In the genomic region with DNA sequence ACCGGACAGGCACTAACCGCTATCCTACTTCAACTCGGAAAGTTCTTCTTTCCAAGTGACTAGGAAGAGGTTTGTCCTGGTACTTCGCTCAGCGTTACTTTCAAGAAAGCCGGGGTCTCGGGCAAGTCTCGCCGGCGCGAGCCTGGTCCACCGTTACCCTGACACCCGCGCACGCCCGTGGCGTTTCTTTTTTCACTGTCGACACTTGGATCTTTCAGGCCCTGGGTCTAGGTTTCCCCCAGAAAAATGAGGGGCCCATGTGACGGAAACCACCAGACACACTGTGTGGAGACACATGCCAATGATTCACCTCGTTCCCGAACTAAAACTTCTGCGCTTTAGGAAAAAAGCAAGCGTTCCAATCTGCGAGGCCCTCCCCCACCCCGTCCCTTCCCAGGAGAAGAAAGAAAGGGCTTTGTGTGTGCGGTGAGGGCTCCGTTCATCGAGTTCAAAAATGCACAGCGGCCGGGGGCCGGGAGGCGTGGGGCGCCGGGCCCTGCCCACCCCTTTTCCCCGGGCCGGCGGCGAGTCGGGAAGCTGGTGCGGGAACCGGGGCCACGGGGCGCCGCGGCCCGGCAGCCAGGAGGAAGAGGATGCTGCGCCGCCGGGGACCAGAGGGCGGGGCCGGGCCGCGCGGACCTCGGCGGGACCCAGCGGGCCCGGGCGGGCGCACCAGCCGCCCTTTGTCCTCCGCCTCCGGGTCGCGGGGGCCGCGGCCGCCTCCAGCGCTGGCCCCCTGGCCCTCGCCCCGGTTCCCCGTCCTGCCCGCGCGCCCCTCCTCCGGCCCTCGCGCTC, we compare ENCODE assay signal across 8 cellular contexts. TPM values are rescaled to one million over a fixed set of nuclear protein-coding genes. Genes with fewer than 3 reads are reported as not detected.
DNase-seq lines count a peak whose midpoint lies in the region; ATAC-seq lines count a peak whose summit lies in the region.

No MANE protein-coding gene starts in this region.

- peaks cover 5% of the 10 kb centered on the region for H3K36me3 Mint-ChIP-seq in activated CD4-positive, alpha-beta T cell treated with anti-CD3 and anti-CD28 coated beads, Interleukin-2, amount 10 ng/mL, durations not matched to agents 7 days and 5 days (ENCODE audit: low read depth)
- H3K36me3 Mint-ChIP-seq in activated naive CD8-positive, alpha-beta T cell treated with anti-CD3 and anti-CD28 coated beads for 36 hours: no peaks in the 10 kb centered on the region

- peaks cover 14% of the 10 kb centered on the region for H3K4me1 Mint-ChIP-seq in activated CD4-positive, alpha-beta T cell treated with anti-CD3 and anti-CD28 coated beads, Interleukin-2, amount 10 ng/mL, durations not matched to agents 7 days and 5 days
- H3K4me1 Mint-ChIP-seq in activated naive CD8-positive, alpha-beta T cell treated with anti-CD3 and anti-CD28 coated beads for 36 hours: peaks cover 8% of the 10 kb centered on the region

- H3K27me3 Mint-ChIP-seq in activated CD4-positive, alpha-beta T cell treated with anti-CD3 and anti-CD28 coated beads, Interleukin-2, amount 10 ng/mL, durations not matched to agents 7 days and 5 days: peaks cover 80% of the 10 kb centered on the region
- peaks cover 81% of the 10 kb centered on the region for H3K27me3 Mint-ChIP-seq in activated naive CD8-positive, alpha-beta T cell treated with anti-CD3 and anti-CD28 coated beads for 36 hours

- H3K9me3 Mint-ChIP-seq in activated CD4-positive, alpha-beta T cell treated with anti-CD3 and anti-CD28 coated beads, Interleukin-2, amount 10 ng/mL, durations not matched to agents 7 days and 5 days: no peaks in the 10 kb centered on the region
- H3K9me3 Mint-ChIP-seq in activated naive CD8-positive, alpha-beta T cell treated with anti-CD3 and anti-CD28 coated beads for 36 hours: no peaks in the 10 kb centered on the region

- CTCF ChIA-PET in activated CD4-positive, alpha-beta T cell treated with anti-CD3 and anti-CD28 coated beads, Interleukin-2, amount 10 ng/mL, durations not matched to agents 7 days and 5 days (lab: Charles Lee): no interaction called here

- ATAC-seq in left cardiac atrium: peak; percentile 33 to 48
- no peak for ATAC-seq in GM21825 (IDR thresholded peaks at IDR 0.05; ENCODE audit: unreplicated experiment)

- no peak for DNase-seq in activated CD4-positive, alpha-beta T cell treated with anti-CD3 and anti-CD28 coated beads, Interleukin-2, amount 10 ng/mL, durations not matched to agents 7 days and 5 days
- DNase-seq in activated CD4-positive, alpha-beta T cell treated with anti-CD3 and anti-CD28 coated beads for 4 hours: no peak
- no peak for DNase-seq in activated naive CD8-positive, alpha-beta T cell treated with anti-CD3 and anti-CD28 coated beads for 36 hours
- DNase-seq in left cardiac atrium (peak; percentile 58), pons (ENCODE audit: low spot score) (peak; percentile 40), RKO (ENCODE audit: low spot score) (no peak)
- no peak for DNase-seq in stimulated activated CD4-positive, alpha-beta T cell treated with anti-CD3 and anti-CD28 coated beads, Interleukin-1b, Interleukin-23, amount 100 ng/mL, for 48 hours

- peak overlapping the region; percentile 13 for H3K27ac Mint-ChIP-seq in activated CD4-positive, alpha-beta T cell treated with anti-CD3 and anti-CD28 coated beads, Interleukin-2, amount 10 ng/mL, durations not matched to agents 7 days and 5 days
- H3K27ac Mint-ChIP-seq in activated naive CD8-positive, alpha-beta T cell treated with anti-CD3 and anti-CD28 coated beads for 36 hours: no peak overlapping the region

- peak overlapping the region; percentile 54 for H3K4me3 Mint-ChIP-seq in activated CD4-positive, alpha-beta T cell treated with anti-CD3 and anti-CD28 coated beads, Interleukin-2, amount 10 ng/mL, durations not matched to agents 7 days and 5 days
- peak overlapping the region; percentile 51 for H3K4me3 Mint-ChIP-seq in activated naive CD8-positive, alpha-beta T cell treated with anti-CD3 and anti-CD28 coated beads for 36 hours

- POLR2A ChIA-PET in activated CD4-positive, alpha-beta T cell treated with anti-CD3 and anti-CD28 coated beads, Interleukin-2, amount 10 ng/mL, durations not matched to agents 7 days and 5 days (lab: Charles Lee): no interaction called here

- intact Hi-C loops in left cardiac atrium (cut with DNase I): loop anchor here in 1 of 2 donors (5.0 kb wide), 1 partner anchor 117 kb away; no protein-coding TSS in a partner anchor

RNA-seq across cellular contexts. Expression of a gene that starts 2.6 kb away (rescaled TPM):
- not detected for total RNA-seq in activated CD4-positive, alpha-beta T cell treated with anti-CD3 and anti-CD28 coated beads, Interleukin-2, amount 10 ng/mL, durations not matched to agents 7 days and 5 days
- not detected for total RNA-seq in activated naive CD8-positive, alpha-beta T cell treated with anti-CD3 and anti-CD28 coated beads for 36 hours
- 10 to 100 TPM; 29.4 to 34.4 TPM for total RNA-seq in left cardiac atrium

Comparison
In these comparisons a context has a peak if more than half of its experiments do, and no peak if none do; other contexts are left out.
1. DNase-seq: peak in left cardiac atrium (single experiment) and pons (single experiment); none in activated CD4-positive, alpha-beta T cell treated with anti-CD3 and anti-CD28 coated beads, Interleukin-2, amount 10 ng/mL, durations not matched to agents 7 days and 5 days (single experiment), activated CD4-positive, alpha-beta T cell treated with anti-CD3 and anti-CD28 coated beads for 4 hours (0 of 2), activated naive CD8-positive, alpha-beta T cell treated with anti-CD3 and anti-CD28 coated beads for 36 hours (single experiment), stimulated activated CD4-positive, alpha-beta T cell treated with anti-CD3 and anti-CD28 coated beads, Interleukin-1b, Interleukin-23, amount 100 ng/mL, for 48 hours (single experiment) and RKO (single experiment).
2. RNA of a gene that starts 2.6 kb away (total RNA-seq): 29.4 to 34.4 TPM in left cardiac atrium; not detected in activated CD4-positive, alpha-beta T cell treated with anti-CD3 and anti-CD28 coated beads, Interleukin-2, amount 10 ng/mL, durations not matched to agents 7 days and 5 days and not detected in activated naive CD8-positive, alpha-beta T cell treated with anti-CD3 and anti-CD28 coated beads for 36 hours; every median in the first group is over 10 times any median in the second.